12 cellular contexts compared by ENCODE assay signal in genomic region chr6:43376551-43376981, GRCh38. TPM values are rescaled to one million over a fixed set of nuclear protein-coding genes. Genes with fewer than 3 reads are reported as not detected.
A peak's percentile ranks its signal among the peaks of the same experiment; 100 is the strongest.
DNase-seq lines count a peak whose midpoint lies in the region; ATAC-seq, FAIRE-seq and TF ChIP-seq lines count a peak whose summit lies in the region.
"Had no signal": no experiment of that assay in that cellular context is flagged by ENCODE, and none has a peak within 500 bp of the region (broad histone marks: within the 10 kb centered on the region; RNA-seq: fewer than 3 reads in every experiment).

No MANE protein-coding gene starts in this region.

- no peak overlapping the region for H3K27ac ChIP-seq in breast epithelium
- H3K27ac ChIP-seq in K562 (ENCODE audit: extremely low read depth, low read depth, low read length): no peak overlapping the region
- H3K27ac ChIP-seq in H9 (ENCODE audit: insufficient read length, low read depth, low read length): no peak overlapping the region
- H3K27ac ChIP-seq in SJCRH30: no peak overlapping the region

- TF ChIP-seq RAD21 in K562 (CRISPR knock-in tag; conservative IDR thresholded peaks at IDR 0.05 in 1 of 2, IDR thresholded peaks at IDR 0.05 in 1 of 2): no peak

- no peak overlapping the region for H3K9ac ChIP-seq in K562 (ENCODE audit: insufficient read depth in 1 of 2, low read depth in 2 of 2, low read length in 2 of 2)
- H3K9ac ChIP-seq in H9 (ENCODE audit: extremely low read depth, insufficient read length, low read length): no peak overlapping the region

- H3K79me1 ChIP-seq in H9 (ENCODE audit: insufficient read depth, low read depth, low read length, poor library complexity, severe bottlenecking): no peaks in the 10 kb centered on the region

- H4K8ac ChIP-seq in H9 (replicated peaks; ENCODE audit: insufficient read length, low read depth, low read length): no peak overlapping the region

- H4K5ac ChIP-seq in H9 (ENCODE audit: insufficient read length, low read depth, low read length): no peak overlapping the region

- H3K79me2 ChIP-seq in K562 (ENCODE audit: control insufficient read depth, insufficient read depth, low read length): no peaks in the 10 kb centered on the region
- H3K79me2 ChIP-seq in H9 (ENCODE audit: insufficient read depth, low read length): no peaks in the 10 kb centered on the region

- ATAC-seq in HG02885 (IDR thresholded peaks at IDR 0.05; ENCODE audit: poor library complexity, unreplicated experiment) (peak; percentile 46), K562 (no peak)
- peak; percentile 97 for ATAC-seq in stimulated activated naive CD8-positive, alpha-beta T cell treated with anti-CD3 and anti-CD28 coated beads, Interleukin-15, amount 100 ng/mL, for 72 hours
- ATAC-seq: left cardiac atrium, T-cell had no signal

- H3K4me3 Mint-ChIP-seq in MCF 10A (ENCODE audit: unreplicated experiment): no peak overlapping the region
- H3K4me3 Mint-ChIP-seq in stimulated activated naive CD8-positive, alpha-beta T cell treated with anti-CD3 and anti-CD28 coated beads, Interleukin-15, amount 100 ng/mL, for 72 hours: no peak overlapping the region
- no peak overlapping the region for H3K4me3 Mint-ChIP-seq in H9
- H3K4me3 Mint-ChIP-seq: activated naive CD8-positive, alpha-beta T cell; IgD-negative memory B cell; T-cell had no signal

- H3K4me3 ChIP-seq in breast epithelium: no peak overlapping the region
- H3K4me3 ChIP-seq in K562: no peak overlapping the region
- no peak overlapping the region for H3K4me3 ChIP-seq in SJCRH30

- H3K4ac ChIP-seq in H9 (ENCODE audit: low read depth, low read length): no peak overlapping the region

- no peak overlapping the region for H2AK5ac ChIP-seq in H9 (ENCODE audit: insufficient read length, low read length)

- H2AFZ ChIP-seq in K562 (ENCODE audit: low read depth, low read length): no peak overlapping the region; the same call in 1 of the 2 replicates
- no peak overlapping the region for H2AFZ ChIP-seq in H9 (ENCODE audit: low read length)

- H3K9me3 Mint-ChIP-seq in MCF 10A (ENCODE audit: unreplicated experiment) (no peaks in the 10 kb centered on the region), H9 (no peaks in the 10 kb centered on the region)
- H3K9me3 Mint-ChIP-seq in stimulated activated naive CD8-positive, alpha-beta T cell treated with anti-CD3 and anti-CD28 coated beads, Interleukin-15, amount 100 ng/mL, for 72 hours: no peaks in the 10 kb centered on the region
- H3K9me3 Mint-ChIP-seq: IgD-negative memory B cell, T-cell had no signal

- WGBS in K562 (ENCODE audit: insufficient coverage, low coverage, missing lambda C conversion rate): 0% methylated on average over 1 of the region's 1 CpG
- no CpG with 5 or more reads among the region's 1 CpG for WGBS in H9 (ENCODE audit: extremely low coverage, insufficient read length, low lambda C conversion rate)

- no TSS peak for BruUV-seq in MCF 10A (replicated peaks; lab: Mats Ljungman, UMichigan)
- BruUV-seq in K562 (replicated peaks; lab: Mats Ljungman, UMichigan): no TSS peak

- in situ Hi-C loops in K562 (cut with MboI): no loop called here

- no peak overlapping the region for H3K18ac ChIP-seq in H9 (ENCODE audit: insufficient read length, low read depth, low read length)

- no peaks in the 10 kb centered on the region for H3K4me1 ChIP-seq in breast epithelium
- peaks cover 0 to 4% of the 10 kb centered on the region in 2 experiments; a peak in 2 of 5 replicates for H3K4me1 ChIP-seq in K562 (replicated peaks in 1 of 2; ENCODE audit: control insufficient read depth in 2 of 2, insufficient read depth in 2 of 2, low read length in 2 of 2)
- 0 out of 2 replicates have a peak, but pooled peaks cover 1% of the 10 kb centered on the region for H3K4me1 ChIP-seq in H9 (ENCODE audit: insufficient read depth, low read length)
- no peaks in the 10 kb centered on the region for H3K4me1 ChIP-seq in SJCRH30

- H3K36me3 Mint-ChIP-seq in MCF 10A (ENCODE audit: insufficient read depth, unreplicated experiment) (no peaks in the 10 kb centered on the region), H9 (ENCODE audit: insufficient read depth in 1 of 3, low read depth in 3 of 3) (no peaks in the 10 kb centered on the region)
- H3K36me3 Mint-ChIP-seq: activated naive CD8-positive, alpha-beta T cell; IgD-negative memory B cell; T-cell had no signal

- H3K56ac ChIP-seq in H9 (ENCODE audit: insufficient read length, low read depth, low read length): no peak overlapping the region

- FAIRE-seq in K562 (lab: Jason Lieb, UNC): no peak

- TF ChIP-seq CTCF in MCF 10A (IDR thresholded peaks at IDR 0.05; ENCODE audit: unreplicated experiment) (no peak), breast epithelium (IDR thresholded peaks at IDR 0.05) (no peak), K562 (IDR thresholded peaks at IDR 0.05 in 2 of 3, conservative IDR thresholded peaks at IDR 0.05 in 1 of 3; ENCODE audit: insufficient read depth in 2 of 3, low read depth in 1 of 3, low read length in 3 of 3) (no peak), H9 (conservative IDR thresholded peaks at IDR 0.05) (no peak)

- H3K9me3 ChIP-seq in breast epithelium (no peaks in the 10 kb centered on the region), K562 (replicated peaks; ENCODE audit: control insufficient read depth, insufficient read depth, low read depth, low read length) (no peaks in the 10 kb centered on the region), H9 (ENCODE audit: control insufficient read depth, low read depth, low read length) (no peaks in the 10 kb centered on the region), SJCRH30 (replicated peaks) (no peaks in the 10 kb centered on the region)

- H3K27ac Mint-ChIP-seq in MCF 10A (ENCODE audit: low read depth, unreplicated experiment) (no peak overlapping the region), H9 (no peak overlapping the region)
- H3K27ac Mint-ChIP-seq in stimulated activated naive CD8-positive, alpha-beta T cell treated with anti-CD3 and anti-CD28 coated beads, Interleukin-15, amount 100 ng/mL, for 72 hours: no peak overlapping the region
- H3K27ac Mint-ChIP-seq: activated naive CD8-positive, alpha-beta T cell; IgD-negative memory B cell; T-cell had no signal

- POLR2A ChIA-PET in MCF 10A (lab: Yijun Ruan, JAX): interaction anchor here (0.6 to 2.1 kb wide), 2 partner anchors 13 to 34 kb away, joined by 3 to 5 read pairs; no protein-coding TSS in a partner anchor
- POLR2A ChIA-PET in K562 (lab: Yijun Ruan, JAX): interaction anchor here (1.0 to 4.4 kb wide), 4 partner anchors 8 to 68 kb away, joined by 3 to 18 read pairs (median 9); partner anchors contain the start of genes CRIP3 and ZNF318

- no peaks in the 10 kb centered on the region for H4K20me1 ChIP-seq in K562 (replicated peaks; ENCODE audit: control insufficient read depth, insufficient read depth, low read length)
- H4K20me1 ChIP-seq in H9 (ENCODE audit: control insufficient read depth, insufficient read depth, insufficient read length): no peaks in the 10 kb centered on the region

- H2BK120ac ChIP-seq in H9 (ENCODE audit: low read depth, low read length, poor library complexity, severe bottlenecking): no peak overlapping the region

- H2BK15ac ChIP-seq in H9 (ENCODE audit: low read depth, low read length): no peak overlapping the region

- H3K4me1 Mint-ChIP-seq in MCF 10A (ENCODE audit: insufficient read depth, unreplicated experiment) (peaks cover 6% of the 10 kb centered on the region), H9 (peaks cover 3% of the 10 kb centered on the region in 2 experiments; a peak in 3 of 4 replicates)
- H3K4me1 Mint-ChIP-seq in stimulated activated naive CD8-positive, alpha-beta T cell treated with anti-CD3 and anti-CD28 coated beads, Interleukin-15, amount 100 ng/mL, for 72 hours: peaks cover 33% of the 10 kb centered on the region

- H3K4me2 ChIP-seq in K562 (ENCODE audit: insufficient read depth, low read length): no peak overlapping the region
- H3K4me2 ChIP-seq in H9 (ENCODE audit: insufficient read depth, insufficient read length, low read length): no peak overlapping the region

- CTCF ChIA-PET in MCF 10A (lab: Yijun Ruan, JAX) (interaction anchor here (0.5 to 2.0 kb wide), 4 partner anchors 10 to 129 kb away, joined by 3 to 9 read pairs (median 6); no protein-coding TSS in a partner anchor), K562 (lab: Yijun Ruan, JAX; ENCODE audit: low intra/inter-chr PET ratio) (no interaction called here)

- H3K27me3 Mint-ChIP-seq in MCF 10A (ENCODE audit: insufficient read depth, unreplicated experiment): no peaks in the 10 kb centered on the region
- peaks cover 18% of the 10 kb centered on the region for H3K27me3 Mint-ChIP-seq in stimulated activated naive CD8-positive, alpha-beta T cell treated with anti-CD3 and anti-CD28 coated beads, Interleukin-15, amount 100 ng/mL, for 72 hours
- peaks cover 15% of the 10 kb centered on the region for H3K27me3 Mint-ChIP-seq in H9 (ENCODE audit: low read depth)
- H3K27me3 Mint-ChIP-seq: activated naive CD8-positive, alpha-beta T cell; T-cell had no signal

- no peak overlapping the region for H2BK5ac ChIP-seq in H9 (ENCODE audit: insufficient read length, low read length)

- DNase-seq in MCF 10A (ENCODE audit: unreplicated experiment) (peak; percentile 61), breast epithelium (ENCODE audit: low spot score in 2 of 2) (no peak), K562 (ENCODE audit: extremely low read depth in 1 of 4, low spot score in 3 of 4) (no peak), H9 (no peak), activated gamma-delta T cell treated with Interleukin-2 at 50 U/mL for 16 hours (no peak), SJCRH30 (no peak)
- peak; percentile 26 to 79 for DNase-seq in stimulated activated naive CD8-positive, alpha-beta T cell treated with anti-CD3 and anti-CD28 coated beads, Interleukin-15, amount 100 ng/mL, for 72 hours
- DNase-seq: left cardiac atrium, T-cell had no signal

- no peak for TF ChIP-seq EP300 in K562 (IDR thresholded peaks at IDR 0.05; ENCODE audit: low read length)

- H3K36me3 ChIP-seq in breast epithelium: no peaks in the 10 kb centered on the region
- no peaks in the 10 kb centered on the region for H3K36me3 ChIP-seq in K562 (ENCODE audit: control insufficient read depth, insufficient read depth, low read length)
- no peaks in the 10 kb centered on the region for H3K36me3 ChIP-seq in SJCRH30

- H4K91ac ChIP-seq in H9 (ENCODE audit: insufficient read length, low read depth, low read length): no peak overlapping the region

- no peak overlapping the region for H2BK12ac ChIP-seq in H9 (ENCODE audit: insufficient read length, low read depth, low read length)

- TF ChIP-seq POLR2A in breast epithelium (IDR thresholded peaks at IDR 0.05) (no peak), K562 (conservative IDR thresholded peaks at IDR 0.05) (no peak)

- H3K27me3 ChIP-seq in breast epithelium (no peaks in the 10 kb centered on the region), K562 (ENCODE audit: control insufficient read depth in 2 of 2, insufficient read depth in 2 of 2, low read length in 2 of 2) (peaks cover under 1 to 6% of the 10 kb centered on the region in 2 experiments; a peak in 2 of 5 replicates), H9 (ENCODE audit: insufficient read depth, low read length) (no peaks in the 10 kb centered on the region), SJCRH30 (no peaks in the 10 kb centered on the region)

- no peak overlapping the region for H3K14ac ChIP-seq in H9 (ENCODE audit: insufficient read depth, low read length)

- no peaks in the 10 kb centered on the region for H3K23me2 ChIP-seq in H9 (ENCODE audit: insufficient read length, low read depth, low read length, poor library complexity, severe bottlenecking)

- no peak overlapping the region for H3K23ac ChIP-seq in H9 (ENCODE audit: insufficient read length, low read depth, low read length)

- no peak overlapping the region for H3T11ph ChIP-seq in H9 (ENCODE audit: low read length)

- intact Hi-C loops in MCF 10A (cut with micrococcal nuclease) (no loop called here), breast epithelium (cut with DNase I; ENCODE audit: low total_unique reads) (no loop called here), K562 (cut with micrococcal nuclease) (no loop called here)

- H2BK20ac ChIP-seq in H9 (ENCODE audit: low read depth, low read length, poor library complexity, severe bottlenecking): no peak overlapping the region

- H3K9me1 ChIP-seq in K562 (ENCODE audit: control insufficient read depth, insufficient read depth, low read length): no peaks in the 10 kb centered on the region

RNA-seq across cellular contexts. Expression of gene ZNF318, which starts 7.1 kb away (rescaled TPM):
- total RNA-seq in MCF 10A (2022) (11.3 and 12.9 TPM in 2 replicates), breast epithelium (10 to 100 TPM; 15.4 to 19.5 (median 17.4) TPM), K562 (2014; rRNA removed) (7.9 and 10.2 TPM in 2 replicates), K562 (2014; rRNA removed; fragmentation: Illumina TruSeq; extraction: Trizol) (7.5 and 8.6 TPM in 2 replicates), K562 (2015; rRNA removed; fragmentation: Illumina TruSeq; extraction: Trizol) (8.4 and 9.2 TPM in 2 replicates), K562 (2021) (16.9 and 17.8 TPM in 2 replicates), H9 (2021) (15.0 and 16.3 TPM in 2 replicates)
- total RNA-seq in K562 (2011; cell fraction: chromatin; rRNA removed; ENCODE audit: low replicate concordance): 31.3 and 42.8 TPM in 2 replicates
- total RNA-seq in K562 (2011; cell fraction: nucleolus; rRNA removed): 14.2 and 16.4 TPM in 2 replicates
- total RNA-seq in K562 (2011; cell fraction: nucleoplasm; rRNA removed): 17.2 and 19.3 TPM in 2 replicates
- polyA plus RNA-seq in K562 (2011; rRNA removed) (19.0 and 24.6 TPM in 2 replicates), K562 (2014; fragmentation: Illumina TruSeq; extraction: Trizol) (15.5 and 17.5 TPM in 2 replicates), K562 (2014; fragmentation: Nextera tagmentation; extraction: Ambion mirVana) (1 to 10 TPM; 3.2 to 3.6 TPM), K562 (2014; rRNA removed) (8.7 and 9.7 TPM in 2 replicates)
- 18.0 and 21.3 TPM in 2 replicates for polyA plus RNA-seq in K562 (2011; cell fraction: cytosol; rRNA removed)
- 35.5 and 47.6 TPM in 2 replicates for polyA plus RNA-seq in K562 (2011; cell fraction: nucleus; rRNA removed)
- polyA plus RNA-seq in K562 (2012): 13.6 and 14.5 TPM in 2 replicates
- polyA minus RNA-seq in K562 (2011; rRNA and poly(A)+ RNA removed): 36.5 and 39.7 TPM in 2 replicates
- 26.8 and 29.1 TPM in 2 replicates for polyA minus RNA-seq in K562 (2011; cell fraction: cytosol; rRNA and poly(A)+ RNA removed)
- polyA minus RNA-seq in K562 (2011; cell fraction: nucleus; rRNA and poly(A)+ RNA removed): 13.2 and 26.0 TPM in 2 replicates
- 17.2 and 17.7 TPM in 2 replicates for total RNA-seq in SJCRH30 (2014; rRNA removed; shearing (Covaris generic))

RNA-seq across cellular contexts. Expression of gene ABCC10, which starts 50.8 kb away (rescaled TPM):
- 25.6 and 25.9 TPM in 2 replicates for total RNA-seq in MCF 10A (2022)
- 10 to 100 TPM in 2 of 3 donors, 1 to 10 TPM in 1; 9.0 to 19.9 (median 12.1) TPM for total RNA-seq in breast epithelium
- total RNA-seq in K562 (2011; cell fraction: chromatin; rRNA removed; ENCODE audit: low replicate concordance): 98.1 and 219 TPM in 2 replicates
- 108 and 125 TPM in 2 replicates for total RNA-seq in K562 (2011; cell fraction: nucleolus; rRNA removed)
- total RNA-seq in K562 (2011; cell fraction: nucleoplasm; rRNA removed): 89.8 and 98.2 TPM in 2 replicates
- 16.5 and 20.4 TPM in 2 replicates for total RNA-seq in K562 (2014; rRNA removed)
- total RNA-seq in K562 (2014; rRNA removed; fragmentation: Illumina TruSeq; extraction: Trizol): 6.8 and 10.5 TPM in 2 replicates
- 13.4 TPM in 2 replicates for total RNA-seq in K562 (2015; rRNA removed; fragmentation: Illumina TruSeq; extraction: Trizol)
- 28.4 and 29.1 TPM in 2 replicates for total RNA-seq in K562 (2021)
- 13.7 and 23.5 TPM in 2 replicates for polyA plus RNA-seq in K562 (2011; rRNA removed)
- polyA plus RNA-seq in K562 (2011; cell fraction: cytosol; rRNA removed): 13.8 and 24.4 TPM in 2 replicates
- 79.9 and 89.8 TPM in 2 replicates for polyA plus RNA-seq in K562 (2011; cell fraction: nucleus; rRNA removed)
- polyA plus RNA-seq in K562 (2012): 19.5 and 28.6 TPM in 2 replicates
- polyA plus RNA-seq in K562 (2014; fragmentation: Illumina TruSeq; extraction: Trizol): 21.3 and 25.8 TPM in 2 replicates
- polyA plus RNA-seq in K562 (2014; fragmentation: Nextera tagmentation; extraction: Ambion mirVana): 1 to 10 TPM; 2.4 to 2.6 TPM
- polyA plus RNA-seq in K562 (2014; rRNA removed): 21.7 and 21.8 TPM in 2 replicates
- polyA minus RNA-seq in K562 (2011; rRNA and poly(A)+ RNA removed): 11.0 and 11.4 TPM in 2 replicates
- polyA minus RNA-seq in K562 (2011; cell fraction: cytosol; rRNA and poly(A)+ RNA removed): 15.0 and 21.0 TPM in 2 replicates
- 16.6 and 23.7 TPM in 2 replicates for polyA minus RNA-seq in K562 (2011; cell fraction: nucleus; rRNA and poly(A)+ RNA removed)
- 28.0 and 31.8 TPM in 2 replicates for total RNA-seq in H9 (2021)
- total RNA-seq in SJCRH30 (2014; rRNA removed; shearing (Covaris generic)): 6.9 and 10.3 TPM in 2 replicates

Comparison
In these comparisons a context has a peak if more than half of its experiments do, and no peak if none do; other contexts are left out.
1. DNase-seq: peak in MCF 10A (single experiment) and stimulated activated naive CD8-positive, alpha-beta T cell treated with anti-CD3 and anti-CD28 coated beads, Interleukin-15, amount 100 ng/mL, for 72 hours (2 of 2); none in breast epithelium (0 of 2), K562 (0 of 4), H9 (single experiment), activated gamma-delta T cell treated with Interleukin-2 at 50 U/mL for 16 hours (single experiment) and SJCRH30 (0 of 2).